In the genomic region with DNA sequence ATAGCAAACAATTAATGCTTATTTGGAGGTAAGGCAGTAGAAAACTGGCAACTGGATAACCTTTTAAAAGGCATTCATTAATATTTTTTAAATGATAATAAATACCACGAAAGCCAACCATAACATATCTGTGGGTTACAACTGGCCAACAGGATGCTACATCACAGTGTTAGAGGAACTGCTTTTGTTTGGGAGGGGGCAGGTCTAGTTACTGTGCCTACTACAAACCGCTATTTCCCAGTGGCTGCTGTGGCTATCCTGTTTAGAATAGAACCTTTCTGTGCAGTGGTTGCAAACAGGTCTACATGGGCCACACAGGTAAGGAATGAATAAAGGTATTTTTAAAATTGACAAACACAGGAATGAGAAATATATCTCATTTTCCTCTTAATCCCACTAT, we compare ENCODE assay signal across 10 cellular contexts. TPM values are rescaled to one million over a fixed set of nuclear protein-coding genes. Genes with fewer than 3 reads are reported as not detected.
A peak's percentile ranks its signal among the peaks of the same experiment; 100 is the strongest.
DNase-seq lines count a peak whose midpoint lies in the region; ATAC-seq and TF ChIP-seq lines count a peak whose summit lies in the region.
"Had no signal": no experiment of that assay in that cellular context is flagged by ENCODE, and none has a peak within 500 bp of the region (broad histone marks: within the 10 kb centered on the region; RNA-seq: fewer than 3 reads in every experiment).

No MANE protein-coding gene starts in this region.

- H3K9me3 ChIP-seq in iPS-18c (ENCODE audit: control insufficient read depth, insufficient read depth, low read length) = no peaks in the 10 kb centered on the region
- H3K9me3 ChIP-seq in stomach smooth muscle (ENCODE audit: control insufficient read depth in 2 of 2, low read length in 2 of 2) = no peaks in the 10 kb centered on the region

- no peak for TF ChIP-seq CTCF in activated CD8-positive, alpha-beta T cell treated with anti-CD3 and anti-CD28 coated beads for 36 hours (IDR thresholded peaks at IDR 0.05)

- peaks cover 21 to 34% of the 10 kb centered on the region in 2 donors for H3K36me3 ChIP-seq in stomach smooth muscle (ENCODE audit: control insufficient read depth in 2 of 2, insufficient read depth in 2 of 2, low read length in 2 of 2)

- ATAC-seq in activated CD8-positive, alpha-beta T cell treated with anti-CD3 and anti-CD28 coated beads for 36 hours = no peak
- no peak for ATAC-seq in HG03025 (IDR thresholded peaks at IDR 0.05; ENCODE audit: low FRiP score, unreplicated experiment)

- peaks cover 27% of the 10 kb centered on the region for H3K4me1 ChIP-seq in stomach smooth muscle (ENCODE audit: control insufficient read depth, insufficient read depth, low read length)

- H3K27ac Mint-ChIP-seq in activated CD4-positive, alpha-beta T cell treated with anti-CD3 and anti-CD28 coated beads, Interleukin-2, amount 10 ng/mL, durations not matched to agents 7 days and 5 days = peak overlapping the region; percentile 94
- H3K27ac Mint-ChIP-seq in activated CD8-positive, alpha-beta T cell treated with anti-CD3 and anti-CD28 coated beads for 36 hours = peak overlapping the region; percentile 95

- H3K27ac ChIP-seq in stomach smooth muscle (ENCODE audit: low read length) = no peak overlapping the region

- H3K36me3 Mint-ChIP-seq in activated CD4-positive, alpha-beta T cell treated with anti-CD3 and anti-CD28 coated beads, Interleukin-2, amount 10 ng/mL, durations not matched to agents 7 days and 5 days (ENCODE audit: low read depth) = peaks cover 26% of the 10 kb centered on the region
- H3K36me3 Mint-ChIP-seq in activated CD8-positive, alpha-beta T cell treated with anti-CD3 and anti-CD28 coated beads for 36 hours (ENCODE audit: low read depth) = peaks cover 24% of the 10 kb centered on the region

- no peaks in the 10 kb centered on the region for H3K27me3 ChIP-seq in stomach smooth muscle (ENCODE audit: control insufficient read depth in 1 of 2, insufficient read depth in 2 of 2, low read length in 2 of 2)

- peak overlapping the region; percentile 97 for H3K4me3 ChIP-seq in iPS-18c (ENCODE audit: insufficient read depth, low read depth, low read length)
- H3K4me3 ChIP-seq in stomach smooth muscle (ENCODE audit: low read length in 2 of 2) = peak overlapping the region; percentile 91 to 99

- POLR2A ChIA-PET in activated CD4-positive, alpha-beta T cell treated with anti-CD3 and anti-CD28 coated beads, Interleukin-2, amount 10 ng/mL, durations not matched to agents 7 days and 5 days (lab: Charles Lee) = no interaction called here
- POLR2A ChIA-PET in activated CD8-positive, alpha-beta T cell treated with anti-CD3 and anti-CD28 coated beads for 36 hours (lab: Charles Lee) = interaction anchor here (0.6 to 2.7 kb wide), 5 partner anchors 10 to 54 kb away, joined by 3 to 30 read pairs (median 12); a partner anchor contains a TSS

- intact Hi-C loops in activated CD8-positive, alpha-beta T cell treated with anti-CD3 and anti-CD28 coated beads for 36 hours (cut with micrococcal nuclease) = loop anchor here (5.0 kb wide), 1 partner anchor 55 kb away; a partner anchor contains a TSS

- peak overlapping the region; percentile 93 for H3K4me3 Mint-ChIP-seq in activated CD4-positive, alpha-beta T cell treated with anti-CD3 and anti-CD28 coated beads, Interleukin-2, amount 10 ng/mL, durations not matched to agents 7 days and 5 days
- H3K4me3 Mint-ChIP-seq in activated CD8-positive, alpha-beta T cell treated with anti-CD3 and anti-CD28 coated beads for 36 hours = peak overlapping the region; percentile 87

- no peaks in the 10 kb centered on the region for H3K27me3 Mint-ChIP-seq in activated CD4-positive, alpha-beta T cell treated with anti-CD3 and anti-CD28 coated beads, Interleukin-2, amount 10 ng/mL, durations not matched to agents 7 days and 5 days
- H3K27me3 Mint-ChIP-seq in activated CD8-positive, alpha-beta T cell treated with anti-CD3 and anti-CD28 coated beads for 36 hours = no peaks in the 10 kb centered on the region

- peaks cover 36% of the 10 kb centered on the region for H3K4me1 Mint-ChIP-seq in activated CD4-positive, alpha-beta T cell treated with anti-CD3 and anti-CD28 coated beads, Interleukin-2, amount 10 ng/mL, durations not matched to agents 7 days and 5 days
- H3K4me1 Mint-ChIP-seq in activated CD8-positive, alpha-beta T cell treated with anti-CD3 and anti-CD28 coated beads for 36 hours (ENCODE audit: low read depth) = peaks cover 33% of the 10 kb centered on the region

- peak overlapping the region in 1 of 2 donors; percentile 86 for H3K9ac ChIP-seq in stomach smooth muscle (ENCODE audit: low read length in 2 of 2)

- DNase-seq in activated CD4-positive, alpha-beta T cell treated with anti-CD3 and anti-CD28 coated beads, Interleukin-2, amount 10 ng/mL, durations not matched to agents 7 days and 5 days = peak; percentile 26
- DNase-seq in activated CD4-positive, alpha-beta T cell treated with anti-CD3 and anti-CD28 coated beads, Interleukin-2, amount 50 U/mL, for 1 hour = no peak
- DNase-seq in activated CD8-positive, alpha-beta T cell treated with anti-CD3 and anti-CD28 coated beads for 36 hours = peak; percentile 24
- DNase-seq in NCI-H345 (lab: John Stamatoyannopoulos, UW) (no peak), NCI-H446 treated with DMSO at 0.1 percent for 48 hours (lab: John Stamatoyannopoulos, UW) (no peak)
- DNase-seq: activated CD4-positive, CD25-positive, alpha-beta regulatory T cell treated with anti-CD3 and anti-CD28 coated beads, Interleukin-2, amount 50 U/mL, for 72 hours had no signal

- CTCF ChIA-PET in activated CD4-positive, alpha-beta T cell treated with anti-CD3 and anti-CD28 coated beads, Interleukin-2, amount 10 ng/mL, durations not matched to agents 7 days and 5 days (lab: Charles Lee) = interaction anchor here (1.7 kb wide), 1 partner anchor 20 kb away, joined by 8 read pairs; no protein-coding TSS in a partner anchor
- CTCF ChIA-PET in activated CD8-positive, alpha-beta T cell treated with anti-CD3 and anti-CD28 coated beads for 36 hours (lab: Charles Lee) = interaction anchor here (1.4 to 7.2 kb wide), 4 partner anchors 20 to 54 kb away, joined by 3 to 53 read pairs (median 24); a partner anchor contains a TSS

- H3K9me3 Mint-ChIP-seq in activated CD4-positive, alpha-beta T cell treated with anti-CD3 and anti-CD28 coated beads, Interleukin-2, amount 10 ng/mL, durations not matched to agents 7 days and 5 days = no peaks in the 10 kb centered on the region
- H3K9me3 Mint-ChIP-seq in activated CD8-positive, alpha-beta T cell treated with anti-CD3 and anti-CD28 coated beads for 36 hours = no peaks in the 10 kb centered on the region

RNA-seq across cellular contexts. Expression of a gene that starts 1.0 kb away (rescaled TPM):
- 10 to 100 TPM; 66.3 to 77.9 TPM for total RNA-seq in activated CD4-positive, alpha-beta T cell treated with anti-CD3 and anti-CD28 coated beads, Interleukin-2, amount 10 ng/mL, durations not matched to agents 7 days and 5 days
- total RNA-seq in activated CD8-positive, alpha-beta T cell treated with anti-CD3 and anti-CD28 coated beads for 36 hours = 10 to 100 TPM; 43.7 to 47.7 TPM

RNA-seq across cellular contexts. Expression of a gene that starts 8.8 kb away (rescaled TPM):
- total RNA-seq in activated CD4-positive, alpha-beta T cell treated with anti-CD3 and anti-CD28 coated beads, Interleukin-2, amount 10 ng/mL, durations not matched to agents 7 days and 5 days = 10 to 100 TPM in 1 of 2 experiments, 1 to 10 TPM in 1; 9.0 to 10.5 TPM
- 10 to 100 TPM; 13.8 to 15.5 TPM for total RNA-seq in activated CD8-positive, alpha-beta T cell treated with anti-CD3 and anti-CD28 coated beads for 36 hours

RNA-seq across cellular contexts. Expression of a gene that starts 38.8 kb away (rescaled TPM):
- not detected for total RNA-seq in activated CD4-positive, alpha-beta T cell treated with anti-CD3 and anti-CD28 coated beads, Interleukin-2, amount 10 ng/mL, durations not matched to agents 7 days and 5 days
- total RNA-seq in activated CD8-positive, alpha-beta T cell treated with anti-CD3 and anti-CD28 coated beads for 36 hours = under 1 TPM in 1 of 2 experiments, not detected in 1; 0.29 TPM
- total RNA-seq: left lobe of liver had no signal

RNA-seq across cellular contexts. Expression of a gene that starts 52.6 kb away (rescaled TPM):
- not detected for total RNA-seq in activated CD4-positive, alpha-beta T cell treated with anti-CD3 and anti-CD28 coated beads, Interleukin-2, amount 10 ng/mL, durations not matched to agents 7 days and 5 days
- total RNA-seq in activated CD8-positive, alpha-beta T cell treated with anti-CD3 and anti-CD28 coated beads for 36 hours = 1 to 10 TPM; 1.3 TPM

RNA-seq across cellular contexts. Expression of a gene that starts 54.0 kb away (rescaled TPM):
- 10 to 100 TPM; 23.9 to 25.6 TPM for total RNA-seq in activated CD4-positive, alpha-beta T cell treated with anti-CD3 and anti-CD28 coated beads, Interleukin-2, amount 10 ng/mL, durations not matched to agents 7 days and 5 days
- total RNA-seq in activated CD8-positive, alpha-beta T cell treated with anti-CD3 and anti-CD28 coated beads for 36 hours = 10 to 100 TPM; 19.6 to 20.7 TPM

Comparison
In these comparisons a context has a peak if more than half of its experiments do, and no peak if none do; other contexts are left out.
1. DNase-seq: peak in activated CD4-positive, alpha-beta T cell treated with anti-CD3 and anti-CD28 coated beads, Interleukin-2, amount 10 ng/mL, durations not matched to agents 7 days and 5 days (single experiment) and activated CD8-positive, alpha-beta T cell treated with anti-CD3 and anti-CD28 coated beads for 36 hours (single experiment); none in activated CD4-positive, alpha-beta T cell treated with anti-CD3 and anti-CD28 coated beads, Interleukin-2, amount 50 U/mL, for 1 hour (single experiment), NCI-H345 (single experiment) and NCI-H446 treated with DMSO at 0.1 percent for 48 hours (single experiment).